18 cellular contexts compared by ENCODE assay signal in the genomic region with DNA sequence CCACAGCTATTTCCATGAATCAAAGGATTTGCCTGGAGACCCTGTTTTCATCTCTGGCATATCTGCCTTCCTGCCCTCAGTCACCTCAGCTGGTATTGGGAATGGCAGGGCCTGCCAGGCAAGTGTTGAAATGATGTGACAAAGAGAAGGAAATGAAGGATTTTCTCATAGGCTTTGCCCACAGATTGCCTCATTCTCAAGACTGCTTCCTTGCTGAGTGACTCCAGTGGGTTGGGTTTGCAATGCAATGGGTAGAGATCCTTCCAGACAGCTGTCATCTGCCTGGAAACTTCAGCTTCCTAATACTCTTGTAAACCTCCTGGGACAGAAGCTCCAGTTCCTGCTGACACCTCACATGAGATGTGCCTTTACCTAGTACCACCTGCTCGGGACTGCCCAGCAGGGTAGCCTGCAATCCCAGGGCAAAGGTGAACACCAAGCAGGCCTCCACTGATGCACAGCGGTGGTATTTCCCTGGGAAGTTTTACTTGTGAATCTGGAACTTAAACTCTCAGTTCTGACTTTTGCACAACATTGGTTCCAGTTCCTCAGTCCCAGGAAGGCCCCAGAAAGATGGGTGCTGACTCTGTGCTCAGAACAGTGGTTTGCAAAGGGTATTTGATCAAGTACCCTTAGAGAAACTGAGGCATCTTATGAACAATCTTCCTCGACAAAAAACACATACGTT.
DNase-seq lines count a peak whose midpoint lies in the region; ATAC-seq lines count a peak whose summit lies in the region.
"Had no signal": no experiment of that assay in that cellular context is flagged by ENCODE, and none has a peak within 500 bp of the region (broad histone marks: within the 10 kb centered on the region; RNA-seq: fewer than 3 reads in every experiment).

No MANE protein-coding gene starts in this region.

- peak; percentile 24 for DNase-seq in EH (ENCODE audit: low read depth)
- DNase-seq in dedifferentiated amniotic fluid mesenchymal stem cell (ENCODE audit: extremely low spot score): peak; percentile 52
- DNase-seq in left lobe of liver (ENCODE audit: low spot score): no peak
- no peak for DNase-seq in retina
- DNase-seq in NAMALWA (ENCODE audit: low spot score): no peak
- DNase-seq: BE2C; endodermal cell; lower lobe of right lung; NCI-H2029 treated with DMSO at 0.1 percent for 48 hours; ovary; stimulated activated CD4-positive, alpha-beta T cell treated with anti-CD3 and anti-CD28 coated beads, Interleukin-4, amount 100 ng/mL, for 4 hours; stimulated activated CD8-positive, alpha-beta memory T cell treated with anti-CD3 and anti-CD28 coated beads, Interleukin-4, amount 100 ng/mL, for 48 hours; testis had no signal

- ATAC-seq in HG02571 (IDR thresholded peaks at IDR 0.05; ENCODE audit: unreplicated experiment) (peak; percentile 44), left lobe of liver (peak; percentile 36), HG03442 (IDR thresholded peaks at IDR 0.05; ENCODE audit: unreplicated experiment) (no peak), HG02763 (IDR thresholded peaks at IDR 0.05; ENCODE audit: unreplicated experiment) (no peak)
- ATAC-seq: activated CD4-positive, CD25-positive, alpha-beta regulatory T cell treated with anti-CD3 and anti-CD28 coated beads, Interleukin-2, amount 50 U/mL, for 24 hours; activated T-helper 17 cell treated with anti-CD3 and anti-CD28 coated beads, Interleukin-2, amount 50 U/mL, for 72 hours had no signal

Comparison
In these comparisons a context has a peak if more than half of its experiments do, and no peak if none do; other contexts are left out.
1. DNase-seq: peak in EH (single experiment) and dedifferentiated amniotic fluid mesenchymal stem cell (single experiment); none in left lobe of liver (single experiment), retina (single experiment) and NAMALWA (single experiment).
2. ATAC-seq: peak in HG02571 (single experiment) and left lobe of liver (single experiment); none in HG03442 (single experiment) and HG02763 (single experiment).